In genomic region chr1:15321601-15322000, GRCh38 we compare ENCODE assay signal across 8 cellular contexts.
"Had no signal": no experiment of that assay in that cellular context is flagged by ENCODE, and none has a peak within 500 bp of the region (broad histone marks: within the 10 kb centered on the region; RNA-seq: fewer than 3 reads in every experiment).

No MANE protein-coding gene starts in this region.

- H3K4me3 ChIP-seq: GM23248 had no signal

- H2AFZ ChIP-seq: GM23248 had no signal

- ATAC-seq: K562 had no signal

- H3K27ac ChIP-seq: GM23248 had no signal

- H3K9ac ChIP-seq: GM23248 had no signal

- FAIRE-seq: H54, K562 had no signal

- DNase-seq: GM23248, GOT3, H9, HCEC 1CT, IMR-90, KG1 had no signal
